In the genomic region with DNA sequence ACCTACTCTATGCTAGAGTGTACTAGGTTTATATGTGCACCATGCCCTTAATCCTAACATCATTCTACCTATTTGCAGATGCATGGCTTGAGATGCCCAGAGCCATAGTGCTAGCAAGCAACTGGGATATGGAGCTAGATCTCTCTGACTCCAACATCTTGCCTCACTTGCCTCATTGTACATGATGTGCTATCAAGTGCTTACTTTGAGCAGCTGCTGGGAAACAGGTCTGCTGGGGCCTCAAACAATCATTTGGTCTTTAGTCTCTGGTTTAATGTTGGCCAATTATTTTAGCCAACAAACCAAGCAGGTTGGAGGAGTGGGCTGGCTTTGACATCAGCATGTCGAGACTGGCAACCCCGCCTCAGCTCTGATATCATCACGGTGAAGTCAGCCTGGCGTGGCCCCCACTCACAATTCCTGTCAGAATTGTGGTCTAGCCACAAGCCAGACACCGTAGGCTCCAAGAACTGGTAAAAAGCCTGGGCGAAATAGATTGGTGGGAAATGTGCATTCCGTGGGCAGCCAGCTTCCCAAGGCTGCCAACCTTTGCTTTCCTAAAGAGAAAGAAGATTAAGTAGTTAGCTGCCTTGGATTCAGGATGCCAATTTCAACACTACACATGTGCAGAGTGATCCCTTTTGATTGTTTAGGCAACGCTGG, we compare ENCODE assay signal across 1 cellular context.
TF ChIP-seq lines count a peak whose summit lies in the region.

No MANE protein-coding gene starts in this region.

TF ChIP-seq in IMR-90, 13 proteins besides CTCF, POLR2A, EP300 and RAD21:
- TF ChIP-seq RCOR1 (IDR thresholded peaks at IDR 0.05; ENCODE audit: insufficient replicate concordance, low read length) (no peak), MXI1 (IDR thresholded peaks at IDR 0.05; ENCODE audit: borderline replicate concordance, low read depth, low read length) (no peak), RFX5 (IDR thresholded peaks at IDR 0.05; ENCODE audit: low read depth, low read length) (no peak), SMC3 (IDR thresholded peaks at IDR 0.05; ENCODE audit: low read depth, low read length) (no peak), BHLHE40 (IDR thresholded peaks at IDR 0.05; ENCODE audit: low read depth, low read length) (no peak), NFE2L2 (IDR thresholded peaks at IDR 0.05; ENCODE audit: low read depth, low read length) (no peak), FOS (IDR thresholded peaks at IDR 0.05; ENCODE audit: low read depth, low read length) (no peak), MAZ (IDR thresholded peaks at IDR 0.05; ENCODE audit: borderline replicate concordance, low read depth, low read length) (no peak), MAFK (IDR thresholded peaks at IDR 0.05; ENCODE audit: low read depth, low read length) (no peak), CEBPB (IDR thresholded peaks at IDR 0.05; ENCODE audit: low read depth, low read length) (no peak), CHD1 (IDR thresholded peaks at IDR 0.05; ENCODE audit: low read depth, low read length) (no peak)
- TF ChIP-seq, protein P1, sequence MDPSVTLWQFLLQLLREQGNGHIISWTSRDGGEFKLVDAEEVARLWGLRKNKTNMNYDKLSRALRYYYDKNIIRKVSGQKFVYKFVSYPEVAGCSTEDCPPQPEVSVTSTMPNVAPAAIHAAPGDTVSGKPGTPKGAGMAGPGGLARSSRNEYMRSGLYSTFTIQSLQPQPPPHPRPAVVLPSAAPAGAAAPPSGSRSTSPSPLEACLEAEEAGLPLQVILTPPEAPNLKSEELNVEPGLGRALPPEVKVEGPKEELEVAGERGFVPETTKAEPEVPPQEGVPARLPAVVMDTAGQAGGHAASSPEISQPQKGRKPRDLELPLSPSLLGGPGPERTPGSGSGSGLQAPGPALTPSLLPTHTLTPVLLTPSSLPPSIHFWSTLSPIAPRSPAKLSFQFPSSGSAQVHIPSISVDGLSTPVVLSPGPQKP (IDR thresholded peaks at IDR 0.05; ENCODE audit: borderline replicate concordance, low read depth, low read length), result no peak
- TF ChIP-seq, protein P2, sequence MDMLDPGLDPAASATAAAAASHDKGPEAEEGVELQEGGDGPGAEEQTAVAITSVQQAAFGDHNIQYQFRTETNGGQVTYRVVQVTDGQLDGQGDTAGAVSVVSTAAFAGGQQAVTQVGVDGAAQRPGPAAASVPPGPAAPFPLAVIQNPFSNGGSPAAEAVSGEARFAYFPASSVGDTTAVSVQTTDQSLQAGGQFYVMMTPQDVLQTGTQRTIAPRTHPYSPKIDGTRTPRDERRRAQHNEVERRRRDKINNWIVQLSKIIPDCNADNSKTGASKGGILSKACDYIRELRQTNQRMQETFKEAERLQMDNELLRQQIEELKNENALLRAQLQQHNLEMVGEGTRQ (IDR thresholded peaks at IDR 0.05; ENCODE audit: low read depth, low read length), result no peak
